Comparison of ENCODE assay signal across 9 cellular contexts in the genomic region with DNA sequence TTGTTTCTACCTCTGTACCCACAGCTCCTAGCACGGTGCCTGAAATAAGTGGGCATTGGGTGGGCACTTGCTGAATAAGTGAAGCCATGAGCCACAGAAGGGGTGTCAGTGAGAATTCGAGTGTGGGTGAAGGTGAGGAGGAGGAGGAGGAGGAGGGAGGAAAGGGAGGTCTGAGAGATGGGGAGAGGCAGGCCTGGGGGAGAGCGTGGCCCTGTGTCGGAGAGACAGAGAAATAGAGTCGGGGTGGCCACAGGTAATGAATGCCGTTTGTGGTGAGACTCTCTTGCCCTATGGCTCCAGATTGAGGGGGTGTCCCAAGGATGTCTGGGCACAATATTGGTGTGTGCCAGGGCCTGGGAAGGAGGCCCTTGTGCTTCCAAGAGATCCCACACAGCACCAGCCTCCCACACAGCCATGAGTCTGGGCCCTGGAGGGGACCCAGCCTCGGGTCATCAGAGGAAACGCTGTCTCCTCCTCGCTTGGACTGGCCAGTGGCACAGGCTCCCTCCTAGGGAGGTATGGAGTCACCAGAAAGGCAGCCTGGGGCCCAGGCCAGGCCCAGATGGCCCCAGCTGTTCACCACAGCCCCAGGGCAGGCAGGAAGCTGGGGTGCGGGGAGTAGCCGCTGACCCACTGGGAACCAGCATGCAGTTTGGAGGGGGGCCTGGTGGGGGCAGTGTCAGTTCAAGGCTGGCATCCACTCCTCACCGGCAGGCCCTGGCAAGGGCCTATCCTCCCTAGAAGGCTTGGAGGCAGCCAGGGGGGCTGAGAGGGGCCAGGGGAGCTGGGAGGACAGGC. TPM values are rescaled to one million over a fixed set of nuclear protein-coding genes. Genes with fewer than 3 reads are reported as not detected.
DNase-seq lines count a peak whose midpoint lies in the region; ATAC-seq and TF ChIP-seq lines count a peak whose summit lies in the region.
"Had no signal": no experiment of that assay in that cellular context is flagged by ENCODE, and none has a peak within 500 bp of the region (broad histone marks: within the 10 kb centered on the region; RNA-seq: fewer than 3 reads in every experiment).

No MANE protein-coding gene starts in this region.

- no peak overlapping the region for H3K4me3 Mint-ChIP-seq in progenitor cell of endocrine pancreas (ENCODE audit: low read depth)

- in situ Hi-C loops in Panc1 (cut with HindIII; ENCODE audit: low pct_unique_long_range_greater_than_20kb, low sequenced_read_pairs) = no loop called here

- no peaks in the 10 kb centered on the region for H3K4me1 ChIP-seq in Panc1 (ENCODE audit: control insufficient read depth, insufficient read depth, low read length)

- peaks cover 22% of the 10 kb centered on the region for H3K27me3 Mint-ChIP-seq in progenitor cell of endocrine pancreas

- H3K9me3 Mint-ChIP-seq in progenitor cell of endocrine pancreas (ENCODE audit: low read depth) = no peaks in the 10 kb centered on the region

- BruUV-seq in Panc1 (replicated peaks; lab: Mats Ljungman, UMichigan) = no TSS peak

- CTCF ChIA-PET in Panc1 (lab: Charles Lee) = interaction anchor here (0.6 to 0.7 kb wide), 2 partner anchors 11 to 184 kb away, joined by 3 to 5 read pairs; no protein-coding TSS in a partner anchor

- peaks cover 4% of the 10 kb centered on the region for H3K4me1 Mint-ChIP-seq in progenitor cell of endocrine pancreas (ENCODE audit: low read depth)

- no peak for TF ChIP-seq CTCF in Panc1 (IDR thresholded peaks at IDR 0.05)
- TF ChIP-seq CTCF in epithelial cell of esophagus (IDR thresholded peaks at IDR 0.05; ENCODE audit: insufficient read depth, low read depth, low read length, missing control alignments) = peak; percentile 56
- TF ChIP-seq CTCF in progenitor cell of endocrine pancreas (IDR thresholded peaks at IDR 0.05; ENCODE audit: unreplicated experiment) = peak; percentile 58

- intact Hi-C loops in Panc1 (cut with micrococcal nuclease; ENCODE audit: unreplicated experiment) = no loop called here

- no peaks in the 10 kb centered on the region for H3K27me3 ChIP-seq in Panc1 (ENCODE audit: control insufficient read depth, insufficient read depth, low read length)

- peak; percentile 39 for DNase-seq in activated CD4-positive, CD25-positive, alpha-beta regulatory T cell treated with anti-CD3 and anti-CD28 coated beads, Interleukin-2, amount 50 U/mL, for 72 hours
- no peak for DNase-seq in Panc1 (ENCODE audit: low read depth, low spot score)
- DNase-seq in epithelial cell of esophagus (ENCODE audit: low read depth) = peak; percentile 36
- DNase-seq in progenitor cell of endocrine pancreas (ENCODE audit: low spot score, unreplicated experiment) = peak; percentile 34
- DNase-seq in RKO (ENCODE audit: low spot score) = no peak

- no peaks in the 10 kb centered on the region for H3K36me3 ChIP-seq in Panc1 (ENCODE audit: control insufficient read depth, insufficient read depth, low read length)
- H3K36me3 ChIP-seq: neutrophil had no signal

- no peak for ATAC-seq in activated CD4-positive, CD25-positive, alpha-beta regulatory T cell treated with anti-CD3 and anti-CD28 coated beads, Interleukin-2, amount 50 U/mL, for 24 hours
- peak; percentile 63 for ATAC-seq in Panc1
- no peak for ATAC-seq in HG03520 (IDR thresholded peaks at IDR 0.05; ENCODE audit: unreplicated experiment)
- ATAC-seq in HG03354 (IDR thresholded peaks at IDR 0.05; ENCODE audit: poor library complexity, severe bottlenecking, unreplicated experiment) = no peak

- H3K27ac Mint-ChIP-seq in progenitor cell of endocrine pancreas = no peak overlapping the region

- POLR2A ChIA-PET in Panc1 (lab: Charles Lee) = no interaction called here

- H3K27ac ChIP-seq in Panc1 (ENCODE audit: low read length) = no peak overlapping the region
- H3K27ac ChIP-seq: neutrophil had no signal

- no peaks in the 10 kb centered on the region for H3K9me3 ChIP-seq in Panc1 (ENCODE audit: control insufficient read depth, insufficient read depth, low read depth, low read length)
- H3K9me3 ChIP-seq: neutrophil had no signal

- no peaks in the 10 kb centered on the region for H3K36me3 Mint-ChIP-seq in progenitor cell of endocrine pancreas (ENCODE audit: insufficient read depth)

- no peak overlapping the region for H3K4me3 ChIP-seq in Panc1 (ENCODE audit: low read depth in 2 of 2, low read length in 2 of 2)
- H3K4me3 ChIP-seq in epithelial cell of esophagus (ENCODE audit: low read length) = no peak overlapping the region

RNA-seq across cellular contexts. Expression of a gene that starts 49.0 kb away (rescaled TPM):
- total RNA-seq in Panc1 (2021; ENCODE audit: unreplicated experiment) (0.41 TPM), progenitor cell of endocrine pancreas (6.7 and 7.1 TPM in 2 replicates)
- polyA plus RNA-seq in Panc1 (2012; ENCODE audit: insufficient read length) = 0.39 TPM

Comparison
In these comparisons a context has a peak if more than half of its experiments do, and no peak if none do; other contexts are left out.
1. DNase-seq: peak in activated CD4-positive, CD25-positive, alpha-beta regulatory T cell treated with anti-CD3 and anti-CD28 coated beads, Interleukin-2, amount 50 U/mL, for 72 hours (single experiment), epithelial cell of esophagus (single experiment) and progenitor cell of endocrine pancreas (single experiment); none in Panc1 (single experiment) and RKO (single experiment).